Comparison of ENCODE assay signal across 10 cellular contexts in genomic region chr16:11848842-11849241, GRCh38. TPM values are rescaled to one million over a fixed set of nuclear protein-coding genes. Genes with fewer than 3 reads are reported as not detected.
A peak's percentile ranks its signal among the peaks of the same experiment; 100 is the strongest.
DNase-seq lines count a peak whose midpoint lies in the region; ATAC-seq, FAIRE-seq and TF ChIP-seq lines count a peak whose summit lies in the region.
"Had no signal": no experiment of that assay in that cellular context is flagged by ENCODE, and none has a peak within 500 bp of the region (broad histone marks: within the 10 kb centered on the region; RNA-seq: fewer than 3 reads in every experiment).

No MANE protein-coding gene starts in this region.

- no peaks in the 10 kb centered on the region for H3K27me3 ChIP-seq in bronchial epithelial cell (ENCODE audit: control insufficient read depth, insufficient read depth, low read length)
- H3K27me3 ChIP-seq in gastrocnemius medialis: no peaks in the 10 kb centered on the region

- H3K27ac Mint-ChIP-seq in activated CD8-positive, alpha-beta memory T cell treated with anti-CD3 and anti-CD28 coated beads, Interleukin-2, amount 10 ng/mL, durations not matched to agents 7 days and 5 days: no peak overlapping the region

- no peak for TF ChIP-seq CTCF in OCI-LY7 (conservative IDR thresholded peaks at IDR 0.05; ENCODE audit: low read length)
- TF ChIP-seq CTCF in bronchial epithelial cell (IDR thresholded peaks at IDR 0.05; ENCODE audit: insufficient read depth, low read length, severe bottlenecking): no peak
- no peak for TF ChIP-seq CTCF in gastrocnemius medialis (IDR thresholded peaks at IDR 0.05 in 4 of 5, conservative IDR thresholded peaks at IDR 0.05 in 1 of 5)

- in situ Hi-C loops in gastrocnemius medialis (cut with MboI; ENCODE audit: low sequenced_read_pairs in 4 of 4): no loop called here

- POLR2A ChIA-PET in OCI-LY7 (lab: Charles Lee): interaction anchor here (0.6 to 1.5 kb wide), 3 partner anchors 9 to 555 kb away, joined by 3 to 4 read pairs (median 3); partner anchors contain the start of gene TNFRSF17

- H3K9me3 ChIP-seq in OCI-LY7 (ENCODE audit: low read length) (no peaks in the 10 kb centered on the region), gastrocnemius medialis (no peaks in the 10 kb centered on the region)

- peak overlapping the region; percentile 42 for H3K4me3 Mint-ChIP-seq in activated CD8-positive, alpha-beta memory T cell treated with anti-CD3 and anti-CD28 coated beads, Interleukin-2, amount 10 ng/mL, durations not matched to agents 7 days and 5 days

- no peak overlapping the region for H2AFZ ChIP-seq in OCI-LY7 (ENCODE audit: low read length)

- peaks cover 47% of the 10 kb centered on the region for H3K36me3 Mint-ChIP-seq in activated CD8-positive, alpha-beta memory T cell treated with anti-CD3 and anti-CD28 coated beads, Interleukin-2, amount 10 ng/mL, durations not matched to agents 7 days and 5 days

- no peak for ATAC-seq in activated CD8-positive, alpha-beta memory T cell treated with anti-CD3 and anti-CD28 coated beads, Interleukin-2, amount 10 ng/mL, durations not matched to agents 7 days and 5 days
- ATAC-seq in gastrocnemius medialis (no peak), HG02588 (IDR thresholded peaks at IDR 0.05; ENCODE audit: unreplicated experiment) (no peak)

- no peaks in the 10 kb centered on the region for H3K27me3 Mint-ChIP-seq in activated CD8-positive, alpha-beta memory T cell treated with anti-CD3 and anti-CD28 coated beads, Interleukin-2, amount 10 ng/mL, durations not matched to agents 7 days and 5 days

- peaks cover 68% of the 10 kb centered on the region for H3K36me3 ChIP-seq in OCI-LY7 (ENCODE audit: insufficient read depth, low read length)
- peaks cover 29% of the 10 kb centered on the region for H3K36me3 ChIP-seq in bronchial epithelial cell (ENCODE audit: control insufficient read depth, insufficient read depth, low read length)
- peaks cover 9 to 63% of the 10 kb centered on the region in 2 donors for H3K36me3 ChIP-seq in gastrocnemius medialis

- CTCF ChIA-PET in activated CD8-positive, alpha-beta memory T cell treated with anti-CD3 and anti-CD28 coated beads, Interleukin-2, amount 10 ng/mL, durations not matched to agents 7 days and 5 days (lab: Charles Lee): interaction anchor here (0.6 to 1.1 kb wide), 2 partner anchors 52 to 136 kb away, joined by 3 read pairs; partner anchors contain the start of gene ZC3H7A
- CTCF ChIA-PET in OCI-LY7 (lab: Charles Lee; ENCODE audit: unreplicated experiment): no interaction called here

- intact Hi-C loops in OCI-LY7 (cut with micrococcal nuclease; ENCODE audit: unreplicated experiment) (no loop called here), gastrocnemius medialis (cut with DNase I; ENCODE audit: low total_unique reads) (loop anchor here (10.0 kb wide), 1 partner anchor 904 kb away; the partner anchor contains the start of genes CLEC16A and DEXI)

- peak overlapping the region; percentile 24; the same call in 1 of the 2 replicates for H3K4me2 ChIP-seq in OCI-LY7 (ENCODE audit: low read length)

- H3K4me3 ChIP-seq in OCI-LY7 (ENCODE audit: low read depth, low read length, poor library complexity, severe bottlenecking): no peak overlapping the region
- H3K4me3 ChIP-seq in bronchial epithelial cell (ENCODE audit: low read depth, low read length): no peak overlapping the region
- no peak overlapping the region for H3K4me3 ChIP-seq in gastrocnemius medialis

- peaks cover 38% of the 10 kb centered on the region for H3K4me1 Mint-ChIP-seq in activated CD8-positive, alpha-beta memory T cell treated with anti-CD3 and anti-CD28 coated beads, Interleukin-2, amount 10 ng/mL, durations not matched to agents 7 days and 5 days

- H3K9me3 Mint-ChIP-seq in activated CD8-positive, alpha-beta memory T cell treated with anti-CD3 and anti-CD28 coated beads, Interleukin-2, amount 10 ng/mL, durations not matched to agents 7 days and 5 days (ENCODE audit: low read depth): no peaks in the 10 kb centered on the region

- H4K20me1 ChIP-seq in OCI-LY7 (ENCODE audit: insufficient read depth, low read length): peaks cover 10% of the 10 kb centered on the region; the same call in 1 of the 2 replicates

- H3K9me2 ChIP-seq in OCI-LY7 (ENCODE audit: insufficient read depth, low read length): no peaks in the 10 kb centered on the region

- TF ChIP-seq POLR2A in gastrocnemius medialis (IDR thresholded peaks at IDR 0.05): no peak

- BruUV-seq in OCI-LY7 (replicated peaks; lab: Mats Ljungman, UMichigan): no TSS peak

- H3K79me2 ChIP-seq in OCI-LY7 (ENCODE audit: insufficient read depth, low read depth, low read length): peaks cover 81% of the 10 kb centered on the region

- no peak for FAIRE-seq in bronchial epithelial cell (lab: Jason Lieb, UNC)

- DNase-seq in activated CD8-positive, alpha-beta memory T cell treated with anti-CD3 and anti-CD28 coated beads, Interleukin-2, amount 10 ng/mL, durations not matched to agents 7 days and 5 days: no peak
- DNase-seq in activated CD8-positive, alpha-beta memory T cell treated with anti-CD3 and anti-CD28 coated beads, Interleukin-2, amount 50 U/mL, for 48 hours: no peak
- DNase-seq in OCI-LY7 (ENCODE audit: low spot score): no peak
- DNase-seq in bronchial epithelial cell (ENCODE audit: low read depth): peak; percentile 31
- no peak for DNase-seq in gastrocnemius medialis
- no peak for DNase-seq in activated effector memory CD4-positive, alpha-beta T cell treated with anti-CD3 and anti-CD28 coated beads, Interleukin-2, amount 50 U/mL, for 16 hours
- DNase-seq in NCI-H187 (lab: John Stamatoyannopoulos, UW): no peak
- DNase-seq: anterior cingulate cortex, NCI-H2171 had no signal

- H3K27ac ChIP-seq in OCI-LY7 (ENCODE audit: low read depth, low read length, poor library complexity, severe bottlenecking): no peak overlapping the region
- peak overlapping the region; percentile 14 to 98 (median 96) for H3K27ac ChIP-seq in gastrocnemius medialis

- peaks cover 32% of the 10 kb centered on the region for H3K4me1 ChIP-seq in OCI-LY7 (ENCODE audit: insufficient read depth, low read length, poor library complexity, severe bottlenecking)
- peaks cover 24 to 27% of the 10 kb centered on the region in 2 donors for H3K4me1 ChIP-seq in gastrocnemius medialis

RNA-seq across cellular contexts. Expression of gene RSL1D1, which starts 2.5 kb away (rescaled TPM):
- 100 to 1,000 TPM; 128 to 221 TPM for total RNA-seq in activated CD8-positive, alpha-beta memory T cell treated with anti-CD3 and anti-CD28 coated beads, Interleukin-2, amount 10 ng/mL, durations not matched to agents 7 days and 5 days
- 104 and 176 TPM in 2 replicates for total RNA-seq in OCI-LY7 (2014; rRNA removed; shearing (Covaris generic))
- total RNA-seq in OCI-LY7 (2022) (229 and 252 TPM in 2 replicates), bronchial epithelial cell (68.7 and 117 TPM in 2 replicates), gastrocnemius medialis (100 to 1,000 TPM; 215 to 302 (median 259) TPM)

RNA-seq across cellular contexts. Expression of gene ZC3H7A, which starts 51.8 kb away (rescaled TPM):
- 10 to 100 TPM; 70.7 to 85.9 TPM for total RNA-seq in activated CD8-positive, alpha-beta memory T cell treated with anti-CD3 and anti-CD28 coated beads, Interleukin-2, amount 10 ng/mL, durations not matched to agents 7 days and 5 days
- 28.6 and 32.1 TPM in 2 replicates for total RNA-seq in OCI-LY7 (2014; rRNA removed; shearing (Covaris generic))
- total RNA-seq in OCI-LY7 (2022) (68.6 and 89.0 TPM in 2 replicates), bronchial epithelial cell (26.9 and 28.5 TPM in 2 replicates), gastrocnemius medialis (10 to 100 TPM; 33.9 to 41.7 (median 37.9) TPM)
